In the genomic region with DNA sequence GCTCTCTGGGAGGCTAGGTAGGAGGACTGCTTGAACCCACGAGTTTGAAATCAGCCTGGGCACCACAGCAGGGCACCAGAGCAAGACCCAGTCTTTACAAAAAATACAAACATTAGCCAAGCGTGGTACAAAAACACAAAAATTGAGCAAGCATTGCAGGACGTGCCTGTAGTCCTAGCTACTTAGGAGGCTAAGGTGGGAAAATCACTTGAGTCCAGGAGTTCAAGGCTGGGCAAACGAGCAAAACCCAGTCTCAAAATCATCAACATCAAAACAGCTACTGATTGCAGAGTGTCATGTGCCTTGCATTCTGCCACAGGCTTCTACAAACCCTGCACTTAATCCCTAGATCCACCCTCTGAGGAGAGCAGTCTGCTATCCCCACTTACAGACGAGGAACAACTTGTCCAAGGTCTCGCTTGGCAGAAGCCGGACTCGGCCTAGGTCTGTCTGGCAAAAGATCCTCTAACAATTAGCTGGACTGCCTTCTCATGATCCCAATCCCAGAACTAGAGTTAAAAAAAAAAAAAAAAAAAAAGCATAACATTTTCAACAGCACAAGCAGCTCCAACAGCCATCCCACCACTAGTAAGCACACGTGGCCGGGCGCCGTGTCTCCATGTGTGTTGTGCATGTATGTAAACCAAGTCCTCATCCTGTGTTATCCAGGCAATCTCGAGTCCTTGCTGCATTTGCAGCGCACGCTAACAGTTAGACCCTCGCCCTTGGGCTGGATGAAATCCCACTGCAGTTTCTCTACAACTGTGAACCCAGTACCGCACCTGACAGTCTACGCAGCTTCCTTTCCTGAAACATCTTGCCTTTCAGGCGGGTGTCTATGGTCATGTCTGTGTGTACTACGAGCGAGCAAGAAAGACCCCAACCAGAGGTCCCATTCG, we compare ENCODE assay signal across 8 cellular contexts. TPM values are rescaled to one million over a fixed set of nuclear protein-coding genes. Genes with fewer than 3 reads are reported as not detected.
DNase-seq lines count a peak whose midpoint lies in the region; ATAC-seq and TF ChIP-seq lines count a peak whose summit lies in the region.

No MANE protein-coding gene starts in this region.

- H3K27ac Mint-ChIP-seq in naive B cell, result peak overlapping the region; percentile 94 to 100 (median 98)

- H3F3A ChIP-seq in Loucy (ENCODE audit: low read depth), result peaks cover 29% of the 10 kb centered on the region

- H3K4me3 ChIP-seq in AG10803 (ENCODE audit: low read length) (peak overlapping the region; percentile 88), Loucy (ENCODE audit: low read length, poor library complexity, severe bottlenecking) (peak overlapping the region; percentile 89), cardiac fibroblast (replicated peaks in 1 of 2; ENCODE audit: low read depth in 2 of 2, low read length in 2 of 2) (peak overlapping the region; percentile 81 to 91), aorta (ENCODE audit: low read length in 2 of 2) (no peak overlapping the region)

- H3K36me3 ChIP-seq in Loucy (ENCODE audit: insufficient read depth, low read length) (peaks cover 8% of the 10 kb centered on the region; the same call in 1 of the 2 replicates), aorta (ENCODE audit: control insufficient read depth in 1 of 2, insufficient read depth in 2 of 2, low read length in 1 of 2) (no peaks in the 10 kb centered on the region)

- DNase-seq in AG10803 (ENCODE audit: low read depth), result peak; percentile 5
- no peak for DNase-seq in cardiac fibroblast (ENCODE audit: low read depth in 2 of 2)
- DNase-seq in naive B cell, result no peak
- DNase-seq in NCI-H345 treated with DMSO at 0.1 percent for 48 hours (lab: John Stamatoyannopoulos, UW; ENCODE audit: unreplicated experiment), result no peak
- DNase-seq in NCI-H2029 (lab: John Stamatoyannopoulos, UW), result no peak
- DNase-seq in GF-D8 (lab: John Stamatoyannopoulos, UW), result no peak
- no peak for DNase-seq in aorta

- TF ChIP-seq CTCF in AG10803 (conservative IDR thresholded peaks at IDR 0.05; ENCODE audit: low read length), result no peak
- no peak for TF ChIP-seq CTCF in Loucy (conservative IDR thresholded peaks at IDR 0.05; ENCODE audit: low read length)
- no peak for TF ChIP-seq CTCF in cardiac fibroblast (IDR thresholded peaks at IDR 0.05; ENCODE audit: low read depth, low read length)

- WGBS in aorta, 2 donors, result 49 to 53% methylated on average over 21 to 22 of the region's 22 CpGs

- intact Hi-C loops in aorta (cut with DNase I), result no loop called here

- no peak overlapping the region for H3K27ac ChIP-seq in aorta (ENCODE audit: low read depth in 1 of 2, low read length in 2 of 2)

- peaks cover 61 to 70% (median 68%) of the 10 kb centered on the region in 3 donors for H3K4me1 Mint-ChIP-seq in naive B cell

- peaks cover 0 to 19% of the 10 kb centered on the region in 2 donors for H3K36me3 Mint-ChIP-seq in naive B cell

- H2AFZ ChIP-seq in Loucy (ENCODE audit: low read length), result no peak overlapping the region

- no peaks in the 10 kb centered on the region for H3K9me3 Mint-ChIP-seq in naive B cell

- peak overlapping the region; percentile 87 to 100 (median 98) for H3K4me3 Mint-ChIP-seq in naive B cell

- ATAC-seq in naive B cell (ENCODE audit: low read depth in 2 of 2) (no peak), aorta (ENCODE audit: low FRiP score) (no peak)

- no peaks in the 10 kb centered on the region for H3K27me3 Mint-ChIP-seq in naive B cell

- H3K79me2 ChIP-seq in Loucy (ENCODE audit: insufficient read depth, low read length), result peaks cover 65% of the 10 kb centered on the region

- H3K4me1 ChIP-seq in Loucy (ENCODE audit: insufficient read depth, low read length, poor library complexity, severe bottlenecking) (peaks cover 51% of the 10 kb centered on the region), aorta (ENCODE audit: control insufficient read depth in 1 of 2, insufficient read depth in 2 of 2, low read length in 2 of 2) (no peaks in the 10 kb centered on the region)

- H3K4me2 ChIP-seq in Loucy (ENCODE audit: low read depth, low read length, poor library complexity, severe bottlenecking), result peak overlapping the region; percentile 97

- H3K9ac ChIP-seq in Loucy (ENCODE audit: low read depth, low read length, poor library complexity, severe bottlenecking), result peak overlapping the region; percentile 100

- peaks cover 29% of the 10 kb centered on the region for H4K20me1 ChIP-seq in Loucy (ENCODE audit: insufficient read depth, low read length, poor library complexity, severe bottlenecking)

- no peaks in the 10 kb centered on the region for H3K27me3 ChIP-seq in Loucy (ENCODE audit: insufficient read depth, low read length, poor library complexity, severe bottlenecking)
- H3K27me3 ChIP-seq in aorta (ENCODE audit: control insufficient read depth in 1 of 2, insufficient read depth in 2 of 2, low read length in 1 of 2), result no peaks in the 10 kb centered on the region

- no peaks in the 10 kb centered on the region for H3K9me2 ChIP-seq in Loucy (replicated peaks; ENCODE audit: low read depth, low read length)

- H3K9me3 ChIP-seq in Loucy (ENCODE audit: insufficient read depth, low read depth, low read length) (no peaks in the 10 kb centered on the region), aorta (ENCODE audit: control insufficient read depth, low read length) (no peaks in the 10 kb centered on the region)

RNA-seq across cellular contexts. Expression of a gene that starts 2.0 kb away (rescaled TPM):
- polyA plus RNA-seq in naive B cell (ENCODE audit: low read depth in 6 of 6) (10 to 100 TPM; 21.4 to 81.1 (median 41.1) TPM), aorta (10 to 100 TPM; 15.2 to 25.3 TPM)
- total RNA-seq in aorta, result 10 to 100 TPM; 47.9 to 55.4 TPM

RNA-seq across cellular contexts. Expression of a gene that starts 23.1 kb away (rescaled TPM):
- 10 to 100 TPM; 22.6 to 40.0 (median 32.6) TPM for polyA plus RNA-seq in naive B cell (ENCODE audit: low read depth in 6 of 6)
- 10 to 100 TPM; 14.1 to 16.3 TPM for total RNA-seq in aorta
- 10 to 100 TPM; 14.7 to 25.3 TPM for polyA plus RNA-seq in aorta

RNA-seq across cellular contexts. Expression of a gene that starts 27.0 kb away (rescaled TPM):
- polyA plus RNA-seq in naive B cell (ENCODE audit: low read depth in 6 of 6) (not detected), aorta (10 to 100 TPM in 1 of 2 donors, 1 to 10 TPM in 1; 4.8 to 25.1 TPM)
- 10 to 100 TPM; 14.2 to 18.5 TPM for total RNA-seq in aorta

RNA-seq across cellular contexts. Expression of a gene that starts 28.2 kb away (rescaled TPM):
- polyA plus RNA-seq in naive B cell (ENCODE audit: low read depth in 6 of 6), result 1 to 10 TPM in 2 of 6 donors, under 1 TPM in 2, not detected in 2; 0.25 to 1.5 (median 0.76) TPM
- total RNA-seq in aorta, result 1 to 10 TPM; 2.0 to 3.6 TPM
- polyA plus RNA-seq in aorta, result 10 to 100 TPM in 1 of 2 donors, 1 to 10 TPM in 1; 2.9 to 10.9 TPM

RNA-seq across cellular contexts. Expression of a gene that starts 47.5 kb away (rescaled TPM):
- polyA plus RNA-seq in naive B cell (ENCODE audit: low read depth in 6 of 6), result not detected
- total RNA-seq in aorta, result 1 to 10 TPM in 1 of 2 donors, under 1 TPM in 1; 0.29 to 1.9 TPM
- polyA plus RNA-seq in aorta, result 1 to 10 TPM in 1 of 2 donors, under 1 TPM in 1; 0.03 to 7.5 TPM

Comparison
In these comparisons a context has a peak if more than half of its experiments do, and no peak if none do; other contexts are left out.
1. H3K4me3 ChIP-seq: peak in AG10803 (single experiment), Loucy (single experiment) and cardiac fibroblast (2 of 2); none in aorta (0 of 2).